33 cellular contexts compared by ENCODE assay signal in the genomic region with DNA sequence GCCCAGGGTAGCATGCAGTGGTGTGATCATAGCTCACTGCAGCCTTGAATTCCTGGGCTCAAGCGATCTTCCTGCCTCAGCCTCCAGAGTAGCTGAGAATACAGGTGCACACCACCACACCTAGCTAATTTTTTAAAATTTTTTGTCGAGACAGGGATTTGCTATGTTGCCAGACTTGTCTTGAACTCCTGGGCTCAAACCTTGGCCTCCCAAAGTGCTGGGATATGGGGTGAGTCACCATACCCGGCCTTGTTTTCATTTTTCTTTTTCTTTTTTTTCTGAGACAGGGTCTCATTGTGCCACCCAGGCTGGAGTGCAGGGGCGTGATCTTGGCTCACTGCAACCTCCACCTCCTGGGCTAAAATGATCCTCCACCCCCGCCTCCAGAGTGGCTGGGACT. TPM values are rescaled to one million over a fixed set of nuclear protein-coding genes. Genes with fewer than 3 reads are reported as not detected.
DNase-seq lines count a peak whose midpoint lies in the region; ATAC-seq and TF ChIP-seq lines count a peak whose summit lies in the region.
"Had no signal": no experiment of that assay in that cellular context is flagged by ENCODE, and none has a peak within 500 bp of the region (broad histone marks: within the 10 kb centered on the region; RNA-seq: fewer than 3 reads in every experiment).

No MANE protein-coding gene starts in this region.

- no peak overlapping the region for H2BK5ac ChIP-seq in trophoblast cell (ENCODE audit: low read depth, low read length, poor library complexity)

- ATAC-seq in Right ventricle myocardium inferior (no peak), aorta (ENCODE audit: low FRiP score) (no peak)
- ATAC-seq: A549; CD8-positive, alpha-beta T cell had no signal

- peaks cover 57% of the 10 kb centered on the region for H3K36me3 ChIP-seq in left ventricle myocardium inferior
- peaks cover 0 to 10% of the 10 kb centered on the region in 2 experiments; a peak in 2 of 3 replicates for H3K36me3 ChIP-seq in HEK293 (ENCODE audit: control insufficient read depth in 2 of 2, insufficient read depth in 1 of 2, low read length in 2 of 2)
- H3K36me3 ChIP-seq in trophoblast cell (ENCODE audit: control insufficient read depth in 1 of 2, insufficient read depth in 2 of 2, low read length in 2 of 2) = no peaks in the 10 kb centered on the region
- peaks cover 0 to 7% of the 10 kb centered on the region in 2 donors for H3K36me3 ChIP-seq in aorta (ENCODE audit: control insufficient read depth in 1 of 2, insufficient read depth in 2 of 2, low read length in 1 of 2)
- peaks cover 9% of the 10 kb centered on the region for H3K36me3 ChIP-seq in brain microvascular endothelial cell (replicated peaks)

- H3K4me1 ChIP-seq in left ventricle myocardium inferior = peaks cover 7% of the 10 kb centered on the region
- H3K4me1 ChIP-seq in HEK293 (ENCODE audit: control insufficient read depth, insufficient read depth, low read length) = no peaks in the 10 kb centered on the region
- H3K4me1 ChIP-seq in trophoblast cell (ENCODE audit: control insufficient read depth in 1 of 2, insufficient read depth in 2 of 2, low read length in 2 of 2) = peaks cover 6 to 7% of the 10 kb centered on the region in 2 experiments
- no peaks in the 10 kb centered on the region for H3K4me1 ChIP-seq in aorta (ENCODE audit: control insufficient read depth in 1 of 2, insufficient read depth in 2 of 2, low read length in 2 of 2)
- H3K4me1 ChIP-seq: A549, Caco-2 had no signal

- H3K27ac ChIP-seq in left ventricle myocardium inferior (replicated peaks) (no peak overlapping the region), HEK293 (ENCODE audit: extremely low read depth, low read depth, low read length) (no peak overlapping the region), trophoblast cell (ENCODE audit: low read depth, low read length) (no peak overlapping the region), aorta (ENCODE audit: low read depth in 1 of 2, low read length in 2 of 2) (no peak overlapping the region), brain microvascular endothelial cell (no peak overlapping the region), dorsolateral prefrontal cortex (no peak overlapping the region)
- H3K27ac ChIP-seq: 22Rv1; A549; BLaER1; BLaER1 treated with 17β-estradiol and CSF1 and Interleukin-3, amounts not matched to agents 10 nM and 100 nM; C4-2B had no signal

- no CpG with 5 or more reads among the region's 5 CpGs for WGBS in trophoblast cell (ENCODE audit: extremely low coverage, insufficient coverage, insufficient read length)
- WGBS in aorta, 2 donors = 68 to 82% methylated on average over 5 of the region's 5 CpGs

- H3K14ac ChIP-seq in trophoblast cell (ENCODE audit: low read length) = no peak overlapping the region

- H3K4me3 ChIP-seq in left ventricle myocardium inferior (no peak overlapping the region), HEK293 (ENCODE audit: low read depth, low read length) (no peak overlapping the region), trophoblast cell (ENCODE audit: low read depth, low read length) (no peak overlapping the region), aorta (ENCODE audit: low read length in 2 of 2) (no peak overlapping the region), brain microvascular endothelial cell (ENCODE audit: low read depth, low read length) (no peak overlapping the region), dorsolateral prefrontal cortex (no peak overlapping the region)
- H3K4me3 ChIP-seq: A549; BLaER1; BLaER1 treated with 17β-estradiol and CSF1 and Interleukin-3, amounts not matched to agents 10 nM and 100 nM had no signal

- TF ChIP-seq CTCF in left ventricle myocardium inferior (IDR thresholded peaks at IDR 0.05; ENCODE audit: borderline replicate concordance) = no peak
- TF ChIP-seq CTCF in HEK293 (tag by site-specific recombination; IDR thresholded peaks at IDR 0.05) = no peak
- no peak for TF ChIP-seq CTCF in brain microvascular endothelial cell (IDR thresholded peaks at IDR 0.05; ENCODE audit: low read depth, low read length, missing control alignments)
- TF ChIP-seq CTCF in dorsolateral prefrontal cortex (IDR thresholded peaks at IDR 0.05 in 54 of 56, conservative IDR thresholded peaks at IDR 0.05 in 2 of 56; ENCODE audit: low read depth in 1 of 56, partially characterized antibody in 56 of 56) = no peak

- H3K79me2 ChIP-seq in trophoblast cell (ENCODE audit: control insufficient read depth, insufficient read depth, low read length, poor library complexity) = no peaks in the 10 kb centered on the region

- H4K91ac ChIP-seq in trophoblast cell (ENCODE audit: low read depth, low read length) = no peak overlapping the region

- in situ Hi-C loops in brain microvascular endothelial cell (cut with HindIII; ENCODE audit: low pct_ligation_motif_present, low sequenced_read_pairs) = no loop called here

- no peak overlapping the region for H3K4ac ChIP-seq in trophoblast cell (ENCODE audit: low read depth, low read length)

- no peak overlapping the region for H4K8ac ChIP-seq in trophoblast cell (ENCODE audit: low read depth, low read length)

- H3K79me1 ChIP-seq in trophoblast cell (ENCODE audit: low read length) = no peaks in the 10 kb centered on the region

- DNase-seq in Right ventricle myocardium inferior (ENCODE audit: missing footprints) = peak; percentile 18
- no peak for DNase-seq in left ventricle myocardium inferior
- peak; percentile 27 for DNase-seq in Daoy (ENCODE audit: low read depth)
- DNase-seq in trophoblast cell = peak; percentile 78 to 91
- DNase-seq in aorta = no peak
- DNase-seq in brain microvascular endothelial cell = no peak
- no peak for DNase-seq in dorsolateral prefrontal cortex
- DNase-seq: 8988T; ACHN; AML-193; BE2C; C1 segment of cervical spinal cord; Caco-2; Calu3; CD4-positive, alpha-beta memory T cell; CD4-positive, alpha-beta T cell; CD4-positive, CD25-positive, alpha-beta regulatory T cell; CD8-positive, alpha-beta memory T cell; CD8-positive, alpha-beta T cell; COR-L47; DMS 273 treated with DMSO at 0.1 percent for 48 hours; DMS153; DMS53; DMS79; DMS79 treated with DMSO at 0.1 percent for 48 hours; DND-41; EL had no signal

- H3K4me2 ChIP-seq in trophoblast cell (ENCODE audit: low read length) = no peak overlapping the region
- H3K4me2 ChIP-seq: A549; BLaER1; BLaER1 treated with 17β-estradiol and CSF1 and Interleukin-3, amounts not matched to agents 10 nM and 100 nM had no signal

- no peak overlapping the region for H4K12ac ChIP-seq in trophoblast cell (ENCODE audit: low read depth, low read length)

- H3K27me3 ChIP-seq in left ventricle myocardium inferior (ENCODE audit: low read depth) = no peaks in the 10 kb centered on the region
- no peaks in the 10 kb centered on the region for H3K27me3 ChIP-seq in trophoblast cell (ENCODE audit: insufficient read depth, low read length)
- no peaks in the 10 kb centered on the region for H3K27me3 ChIP-seq in aorta (ENCODE audit: control insufficient read depth in 1 of 2, insufficient read depth in 2 of 2, low read length in 1 of 2)
- H3K27me3 ChIP-seq in brain microvascular endothelial cell (replicated peaks) = no peaks in the 10 kb centered on the region
- H3K27me3 ChIP-seq in dorsolateral prefrontal cortex = no peaks in the 10 kb centered on the region
- H3K27me3 ChIP-seq: BE2C; BLaER1; BLaER1 treated with 17β-estradiol and CSF1 and Interleukin-3, amounts not matched to agents 10 nM and 100 nM had no signal

- H2BK120ac ChIP-seq in trophoblast cell (ENCODE audit: insufficient read depth, low read length, poor library complexity) = no peak overlapping the region

- H3K23ac ChIP-seq in trophoblast cell (ENCODE audit: low read length) = no peak overlapping the region

- no peaks in the 10 kb centered on the region for H3K9me3 ChIP-seq in left ventricle myocardium inferior (replicated peaks)
- no peaks in the 10 kb centered on the region for H3K9me3 ChIP-seq in HEK293 (ENCODE audit: control insufficient read depth, insufficient read depth, low read depth, low read length)
- H3K9me3 ChIP-seq in trophoblast cell (ENCODE audit: insufficient read depth, low read depth, low read length) = no peaks in the 10 kb centered on the region
- H3K9me3 ChIP-seq in aorta (ENCODE audit: control insufficient read depth, low read length) = no peaks in the 10 kb centered on the region
- H3K9me3 ChIP-seq: A549; BE2C; BLaER1; BLaER1 treated with 17β-estradiol and CSF1 and Interleukin-3, amounts not matched to agents 10 nM and 100 nM; Caco-2 had no signal

- intact Hi-C loops in Right ventricle myocardium inferior (cut with DNase I) = no loop called here
- intact Hi-C loops in left ventricle myocardium inferior (cut with micrococcal nuclease) = no loop called here
- intact Hi-C loops in aorta (cut with DNase I) = no loop called here
- intact Hi-C loops in dorsolateral prefrontal cortex (cut with DNase I) = no loop called here

- H2AK5ac ChIP-seq in trophoblast cell (ENCODE audit: low read length) = no peak overlapping the region

- no peak overlapping the region for H2BK12ac ChIP-seq in trophoblast cell (ENCODE audit: low read length)

- no peak overlapping the region for H3K9ac ChIP-seq in trophoblast cell (ENCODE audit: low read length)
- H3K9ac ChIP-seq: BLaER1; BLaER1 treated with 17β-estradiol and CSF1 and Interleukin-3, amounts not matched to agents 10 nM and 100 nM had no signal

- POLR2A ChIA-PET in HEK293 (lab: Yijun Ruan, JAX) = no interaction called here

- H2AFZ ChIP-seq in trophoblast cell (ENCODE audit: insufficient read depth, low read length, poor library complexity) = no peak overlapping the region

- CTCF ChIA-PET in HEK293 (lab: Yijun Ruan, JAX) = no interaction called here

- no peak overlapping the region for H3K18ac ChIP-seq in trophoblast cell (ENCODE audit: low read length)

TF ChIP-seq in HEK293, 187 proteins besides CTCF, POLR2A, EP300 and RAD21 (continues in another document):
- no peak for TF ChIP-seq ZNF48 (tag by site-specific recombination; IDR thresholded peaks at IDR 0.05)
- TF ChIP-seq EGR2 (tag by site-specific recombination; IDR thresholded peaks at IDR 0.05; ENCODE audit: low read depth) = peak; percentile 22; the same call in 1 of the 2 replicates

RNA-seq across cellular contexts. Expression of a gene that starts 38.7 kb away (rescaled TPM):
- total RNA-seq in Right ventricle myocardium inferior (82.8 TPM), left ventricle myocardium inferior (74.5 TPM), aorta (10 to 100 TPM; 43.6 to 62.8 TPM), dorsolateral prefrontal cortex (100 to 1,000 TPM in 1 of 120 experiments, 10 to 100 TPM in 119; 43.6 to 103 (median 63.7) TPM)
- total RNA-seq in Daoy (2014; rRNA removed; shearing (Covaris generic)) = 92.3 and 99.8 TPM in 2 replicates
- 29.2 and 29.6 TPM in 2 replicates for polyA plus RNA-seq in trophoblast cell (2013)
- polyA plus RNA-seq in aorta = 10 to 100 TPM; 30.9 to 56.2 TPM

RNA-seq across cellular contexts. Expression of a gene that starts 44.1 kb away (rescaled TPM):
- total RNA-seq in Right ventricle myocardium inferior = 37.0 TPM
- total RNA-seq in left ventricle myocardium inferior = 20.0 TPM
- total RNA-seq in Daoy (2014; rRNA removed; shearing (Covaris generic)) = 0.69 and 2.3 TPM in 2 replicates
- polyA plus RNA-seq in trophoblast cell (2013) = 1.2 and 1.3 TPM in 2 replicates
- total RNA-seq in aorta = 10 to 100 TPM; 12.3 to 30.2 TPM
- 10 to 100 TPM in 1 of 2 donors, 1 to 10 TPM in 1; 8.6 to 13.6 TPM for polyA plus RNA-seq in aorta
- total RNA-seq in dorsolateral prefrontal cortex = 10 to 100 TPM; 23.3 to 88.7 (median 59.0) TPM

RNA-seq across cellular contexts. Expression of a gene that starts 52.8 kb away (rescaled TPM):
- total RNA-seq in Right ventricle myocardium inferior = 0.27 TPM
- total RNA-seq in left ventricle myocardium inferior = 0.11 TPM
- 0.24 and 2.2 TPM in 2 replicates for total RNA-seq in Daoy (2014; rRNA removed; shearing (Covaris generic))
- polyA plus RNA-seq in trophoblast cell (2013) = 1.2 and 1.3 TPM in 2 replicates
- total RNA-seq in aorta = under 1 TPM; 0.39 to 0.99 TPM
- polyA plus RNA-seq in aorta = 1 to 10 TPM; 1.3 to 1.6 TPM
- total RNA-seq in dorsolateral prefrontal cortex = 10 to 100 TPM in 96 of 120 experiments, 1 to 10 TPM in 24; 2.0 to 89.6 (median 17.6) TPM
- total RNA-seq: Calu3; CD4-positive, CD25-positive, alpha-beta regulatory T cell had no signal

Comparison
In these comparisons a context has a peak if more than half of its experiments do, and no peak if none do; other contexts are left out.
1. DNase-seq: peak in Right ventricle myocardium inferior (single experiment), Daoy (single experiment) and trophoblast cell (2 of 2); none in left ventricle myocardium inferior (single experiment), aorta (0 of 2), brain microvascular endothelial cell (single experiment) and dorsolateral prefrontal cortex (0 of 10).